ENCODE assay signal across 9 cellular contexts in genomic region chr10:89413398-89413912, GRCh38. TPM values are rescaled to one million over a fixed set of nuclear protein-coding genes. Genes with fewer than 3 reads are reported as not detected.
DNase-seq lines count a peak whose midpoint lies in the region; ATAC-seq and TF ChIP-seq lines count a peak whose summit lies in the region.
"Had no signal": no experiment of that assay in that cellular context is flagged by ENCODE, and none has a peak within 500 bp of the region (broad histone marks: within the 10 kb centered on the region; RNA-seq: fewer than 3 reads in every experiment).

No MANE protein-coding gene starts in this region.

- ATAC-seq in activated T-cell treated with anti-CD3 and anti-CD28 coated beads, Interleukin-2, amount 50 U/mL, for 4 hours = no peak
- ATAC-seq in HG02885 (IDR thresholded peaks at IDR 0.05; ENCODE audit: poor library complexity, unreplicated experiment) = no peak

- H3K4me1 ChIP-seq in ascending aorta = peaks cover 5 to 12% of the 10 kb centered on the region in 2 donors
- H3K4me1 ChIP-seq in mesenchymal stem cell (ENCODE audit: control insufficient read depth, insufficient read depth, low read depth, low read length) = peaks cover 4% of the 10 kb centered on the region
- H3K4me1 ChIP-seq in thyroid gland = peaks cover 0 to 15% of the 10 kb centered on the region in 2 donors

- no peak overlapping the region for H2BK5ac ChIP-seq in mesenchymal stem cell (ENCODE audit: low read depth, low read length, poor library complexity, severe bottlenecking)

- peaks cover 10% of the 10 kb centered on the region for H3K79me1 ChIP-seq in mesenchymal stem cell (replicated peaks; ENCODE audit: low read length, poor library complexity, severe bottlenecking)

- peak overlapping the region in 1 of 2 donors; percentile 98 for H3K4me3 ChIP-seq in ascending aorta
- peak overlapping the region in 1 of 2 experiments; percentile 98 for H3K4me3 ChIP-seq in mesenchymal stem cell (ENCODE audit: insufficient read depth in 1 of 2, low read depth in 1 of 2, low read length in 2 of 2)
- H3K4me3 ChIP-seq in thyroid gland (replicated peaks in 1 of 3) = no peak overlapping the region

- H3K36me3 Mint-ChIP-seq in activated T-cell treated with anti-CD3 and anti-CD28 coated beads, Interleukin-2, amount 50 U/mL, for 4 hours (ENCODE audit: insufficient read depth) = peaks cover 12% of the 10 kb centered on the region

- no peaks in the 10 kb centered on the region for H3K9me3 Mint-ChIP-seq in activated T-cell treated with anti-CD3 and anti-CD28 coated beads, Interleukin-2, amount 50 U/mL, for 4 hours

- H3K4me3 Mint-ChIP-seq in activated T-cell treated with anti-CD3 and anti-CD28 coated beads, Interleukin-2, amount 50 U/mL, for 4 hours = peak overlapping the region; percentile 96

- DNase-seq in activated T-cell treated with anti-CD3 and anti-CD28 coated beads, Interleukin-2, amount 50 U/mL, for 4 hours = no peak
- DNase-seq in activated T-cell treated with anti-CD3 and anti-CD28 coated beads, Interleukin-2, amount 50 U/mL, for 48 hours = no peak
- DNase-seq in ascending aorta (ENCODE audit: low spot score in 2 of 2) (no peak), mesenchymal stem cell (no peak), thyroid gland (no peak), NCI-H2171 treated with DMSO at 0.1 percent for 48 hours (lab: John Stamatoyannopoulos, UW) (no peak), SIG-M5 (lab: John Stamatoyannopoulos, UW) (no peak)
- DNase-seq: NCI-H1436 treated with DMSO at 0.1 percent for 48 hours had no signal

- H3K36me3 ChIP-seq in ascending aorta (peaks cover 0 to 11% of the 10 kb centered on the region in 2 donors), mesenchymal stem cell (ENCODE audit: control insufficient read depth in 1 of 2, insufficient read depth in 2 of 2, low read depth in 1 of 2, low read length in 2 of 2) (peaks cover 0 to 15% of the 10 kb centered on the region in 2 experiments), thyroid gland (peaks cover 0 to 4% of the 10 kb centered on the region in 2 donors)

- no peak overlapping the region for H3K23ac ChIP-seq in mesenchymal stem cell (ENCODE audit: low read length in 2 of 2)

- H3K9me3 ChIP-seq in ascending aorta = no peaks in the 10 kb centered on the region
- H3K9me3 ChIP-seq in mesenchymal stem cell (ENCODE audit: control insufficient read depth, low read length) = no peaks in the 10 kb centered on the region
- H3K9me3 ChIP-seq in thyroid gland = no peaks in the 10 kb centered on the region

- H3K27ac ChIP-seq in ascending aorta (peak overlapping the region; percentile 95 to 98), mesenchymal stem cell (ENCODE audit: low read length, poor library complexity, severe bottlenecking) (no peak overlapping the region), thyroid gland (peak overlapping the region; percentile 98 to 100 (median 99))

- no peak overlapping the region for H2AK5ac ChIP-seq in mesenchymal stem cell (ENCODE audit: low read length, severe bottlenecking)

- H2BK120ac ChIP-seq in mesenchymal stem cell (ENCODE audit: low read depth, low read length) = no peak overlapping the region

- peak overlapping the region; percentile 97 for H3K9ac ChIP-seq in mesenchymal stem cell (ENCODE audit: low read length)

- H3K4me1 Mint-ChIP-seq in activated T-cell treated with anti-CD3 and anti-CD28 coated beads, Interleukin-2, amount 50 U/mL, for 4 hours (ENCODE audit: low read depth) = peaks cover 56% of the 10 kb centered on the region

- 91% methylated on average over 7 of the region's 7 CpGs for WGBS in mesenchymal stem cell
- 81 to 94% methylated on average over 7 of the region's 7 CpGs for WGBS in thyroid gland, 2 donors

- TF ChIP-seq CTCF in ascending aorta (IDR thresholded peaks at IDR 0.05) = no peak
- no peak for TF ChIP-seq CTCF in thyroid gland (IDR thresholded peaks at IDR 0.05)

- no peak overlapping the region for H3K4me2 ChIP-seq in mesenchymal stem cell (ENCODE audit: low read length, poor library complexity, severe bottlenecking)

- no peak overlapping the region for H2BK12ac ChIP-seq in mesenchymal stem cell (ENCODE audit: low read length in 2 of 2)

- no peaks in the 10 kb centered on the region for H3K27me3 Mint-ChIP-seq in activated T-cell treated with anti-CD3 and anti-CD28 coated beads, Interleukin-2, amount 50 U/mL, for 4 hours (ENCODE audit: low read depth)

- H3K14ac ChIP-seq in mesenchymal stem cell (ENCODE audit: low read length in 2 of 2) = no peak overlapping the region

- no peak for TF ChIP-seq POLR2A in thyroid gland (IDR thresholded peaks at IDR 0.05)

- H4K8ac ChIP-seq in mesenchymal stem cell (ENCODE audit: low read length) = no peak overlapping the region

- H3K18ac ChIP-seq in mesenchymal stem cell (ENCODE audit: low read depth in 1 of 2, low read length in 2 of 2) = no peak overlapping the region

- H4K91ac ChIP-seq in mesenchymal stem cell (ENCODE audit: low read length) = no peak overlapping the region

- no peak overlapping the region for H2BK15ac ChIP-seq in mesenchymal stem cell (ENCODE audit: low read depth, poor library complexity, severe bottlenecking)

- H3K4ac ChIP-seq in mesenchymal stem cell (ENCODE audit: low read depth in 1 of 2, low read length in 2 of 2) = no peak overlapping the region

- intact Hi-C loops in ascending aorta (cut with DNase I) = no loop called here
- intact Hi-C loops in thyroid gland (cut with DNase I) = no loop called here

- H2AFZ ChIP-seq in mesenchymal stem cell (ENCODE audit: low read depth, low read length) = no peak overlapping the region

- H3K27me3 ChIP-seq in ascending aorta (no peaks in the 10 kb centered on the region), mesenchymal stem cell (ENCODE audit: control insufficient read depth in 1 of 2, insufficient read depth in 1 of 2, low read length in 2 of 2) (no peaks in the 10 kb centered on the region), thyroid gland (no peaks in the 10 kb centered on the region)

RNA-seq across cellular contexts. Expression of gene IFIT5, which starts 0.9 kb away (rescaled TPM):
- total RNA-seq in activated T-cell treated with anti-CD3 and anti-CD28 coated beads, Interleukin-2, amount 50 U/mL, for 4 hours = 10 to 100 TPM in 2 of 3 donors, 1 to 10 TPM in 1; 7.8 to 11.9 (median 10.7) TPM
- total RNA-seq in ascending aorta = 3.3 TPM
- polyA plus RNA-seq in mesenchymal stem cell (2013, experiment 1 of 2) = 16.7 TPM
- 17.1 TPM for polyA plus RNA-seq in mesenchymal stem cell (2013, experiment 2 of 2)
- 10 to 100 TPM; 13.7 to 23.0 (median 17.1) TPM for total RNA-seq in thyroid gland

RNA-seq across cellular contexts. Expression of gene IFIT1, which starts 21.0 kb away (rescaled TPM):
- total RNA-seq in activated T-cell treated with anti-CD3 and anti-CD28 coated beads, Interleukin-2, amount 50 U/mL, for 4 hours = under 1 TPM; 0.13 to 0.41 (median 0.28) TPM
- 28.5 TPM for total RNA-seq in ascending aorta
- polyA plus RNA-seq in mesenchymal stem cell (2013, experiment 1 of 2) = 26.8 TPM
- 26.9 TPM for polyA plus RNA-seq in mesenchymal stem cell (2013, experiment 2 of 2)
- total RNA-seq in thyroid gland = 10 to 100 TPM in 2 of 4 donors, 1 to 10 TPM in 2; 5.5 to 15.9 (median 10.0) TPM

RNA-seq across cellular contexts. Expression of gene IFIT1B, which starts 35.6 kb away (rescaled TPM):
- total RNA-seq in activated T-cell treated with anti-CD3 and anti-CD28 coated beads, Interleukin-2, amount 50 U/mL, for 4 hours = not detected
- total RNA-seq in ascending aorta (not detected), thyroid gland (not detected)
- polyA plus RNA-seq in mesenchymal stem cell (2013, experiment 1 of 2) = 0.03 TPM
- polyA plus RNA-seq in mesenchymal stem cell (2013, experiment 2 of 2) = not detected

Comparison
In these comparisons a context has a peak if more than half of its experiments do, and no peak if none do; other contexts are left out.
1. RNA of gene IFIT1, which starts 21.0 kb away (total RNA-seq): 28.5 TPM in ascending aorta (single experiment) and 5.5 to 15.9 TPM in thyroid gland; 0.13 to 0.41 TPM in activated T-cell treated with anti-CD3 and anti-CD28 coated beads, Interleukin-2, amount 50 U/mL, for 4 hours; every median in the first group is over 4 times any median in the second.